ENCODE assay signal across 19 cellular contexts in the genomic region with DNA sequence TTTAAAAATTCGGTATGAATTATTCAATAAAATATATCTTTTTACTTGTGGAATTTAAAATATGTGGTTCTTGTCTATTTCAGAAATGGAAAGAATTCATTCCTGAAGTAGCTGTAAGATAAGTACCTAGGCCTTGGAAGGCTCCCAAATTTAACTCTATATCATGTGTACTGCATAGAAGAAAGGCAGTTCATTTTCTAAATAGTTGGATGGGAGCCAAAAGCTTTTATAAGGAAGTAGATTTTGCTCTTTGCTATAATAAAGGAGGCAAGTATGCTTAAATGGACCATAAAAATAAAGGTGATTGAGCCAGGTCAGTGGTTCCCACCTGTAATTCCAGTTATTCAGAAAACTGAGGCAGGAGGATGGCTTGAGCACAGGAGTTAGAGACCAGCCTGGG.
A peak's percentile ranks its signal among the peaks of the same experiment; 100 is the strongest.
DNase-seq lines count a peak whose midpoint lies in the region; ATAC-seq, FAIRE-seq and TF ChIP-seq lines count a peak whose summit lies in the region.
"Had no signal": no experiment of that assay in that cellular context is flagged by ENCODE, and none has a peak within 500 bp of the region (broad histone marks: within the 10 kb centered on the region; RNA-seq: fewer than 3 reads in every experiment).

No MANE protein-coding gene starts in this region.

- H3K14ac ChIP-seq in mesenchymal stem cell (ENCODE audit: low read length in 2 of 2), result no peak overlapping the region

- H3K79me1 ChIP-seq in mesenchymal stem cell (replicated peaks; ENCODE audit: low read length, poor library complexity, severe bottlenecking), result no peaks in the 10 kb centered on the region

- FAIRE-seq in astrocyte (lab: Jason Lieb, UNC), result no peak
- FAIRE-seq: colon had no signal

- ATAC-seq in GM21717 (IDR thresholded peaks at IDR 0.05; ENCODE audit: unreplicated experiment), result no peak
- ATAC-seq: activated CD4-positive, alpha-beta T cell treated with anti-CD3 and anti-CD28 coated beads for 36 hours had no signal

- H2BK12ac ChIP-seq in mesenchymal stem cell (ENCODE audit: low read length in 2 of 2), result no peak overlapping the region

- H3K27ac ChIP-seq in astrocyte (ENCODE audit: low read depth, low read length) (no peak overlapping the region), mesenchymal stem cell (ENCODE audit: low read length, poor library complexity, severe bottlenecking) (peak overlapping the region; percentile 23)
- H3K27ac ChIP-seq: adrenal gland; BLaER1 treated with 17β-estradiol and CSF1 and Interleukin-3, amounts not matched to agents 10 nM and 100 nM; suprapubic skin had no signal

- H4K20me1 ChIP-seq in astrocyte (ENCODE audit: insufficient read depth, low read length), result no peaks in the 10 kb centered on the region
- H4K20me1 ChIP-seq: BLaER1 treated with 17β-estradiol and CSF1 and Interleukin-3, amounts not matched to agents 10 nM and 100 nM had no signal

- H3K4me3 ChIP-seq in astrocyte (ENCODE audit: insufficient read depth, low read depth, low read length), result no peak overlapping the region
- H3K4me3 ChIP-seq in mesenchymal stem cell (ENCODE audit: insufficient read depth in 1 of 2, low read depth in 1 of 2, low read length in 2 of 2), result no peak overlapping the region
- H3K4me3 ChIP-seq: adrenal gland; BLaER1 treated with 17β-estradiol and CSF1 and Interleukin-3, amounts not matched to agents 10 nM and 100 nM; suprapubic skin had no signal

- H2AFZ ChIP-seq in astrocyte (ENCODE audit: low read depth, low read length) (no peak overlapping the region), mesenchymal stem cell (ENCODE audit: low read depth, low read length) (no peak overlapping the region)

- H3K4me2 ChIP-seq in astrocyte (ENCODE audit: low read length) (no peak overlapping the region), mesenchymal stem cell (ENCODE audit: low read length, poor library complexity, severe bottlenecking) (no peak overlapping the region)
- H3K4me2 ChIP-seq: BLaER1 treated with 17β-estradiol and CSF1 and Interleukin-3, amounts not matched to agents 10 nM and 100 nM had no signal

- H3K23ac ChIP-seq in mesenchymal stem cell (ENCODE audit: low read length in 2 of 2), result no peak overlapping the region

- H3K36me3 Mint-ChIP-seq in astrocyte (ENCODE audit: low read depth, unreplicated experiment), result no peaks in the 10 kb centered on the region

- no peak overlapping the region for H2BK15ac ChIP-seq in mesenchymal stem cell (ENCODE audit: low read depth, poor library complexity, severe bottlenecking)

- DNase-seq in EL, result peak; percentile 70
- DNase-seq in astrocyte (ENCODE audit: low read depth), result peak; percentile 64
- no peak for DNase-seq in mesenchymal stem cell
- no peak for DNase-seq in G401 (ENCODE audit: low spot score)
- no peak for DNase-seq in NCI-H187 (lab: John Stamatoyannopoulos, UW)
- DNase-seq: activated CD4-positive, alpha-beta T cell treated with anti-CD3 and anti-CD28 coated beads for 36 hours; activated effector memory CD4-positive, alpha-beta T cell treated with Interleukin-2 at 50 U/mL for 16 hours; adrenal gland; foreskin melanocyte; midbrain; NCI-H2081 treated with DMSO at 0.1 percent for 48 hours; NCI-H774; stimulated activated CD4-positive, alpha-beta T cell treated with anti-CD3 and anti-CD28 coated beads, Interleukin-4, amount 100 ng/mL, for 4 hours had no signal

- no peaks in the 10 kb centered on the region for H3K27me3 Mint-ChIP-seq in astrocyte (ENCODE audit: low read depth, unreplicated experiment)
- H3K27me3 Mint-ChIP-seq: progenitor cell of endocrine pancreas had no signal

- no peak overlapping the region for H4K8ac ChIP-seq in mesenchymal stem cell (ENCODE audit: low read length)

- H2BK120ac ChIP-seq in mesenchymal stem cell (ENCODE audit: low read depth, low read length), result no peak overlapping the region

- H3K18ac ChIP-seq in mesenchymal stem cell (ENCODE audit: low read depth in 1 of 2, low read length in 2 of 2), result no peak overlapping the region

- H3K4ac ChIP-seq in mesenchymal stem cell (ENCODE audit: low read depth in 1 of 2, low read length in 2 of 2), result no peak overlapping the region

- WGBS in mesenchymal stem cell, result no CpG with 5 or more reads among the region's 1 CpG

- no peak overlapping the region for H3K4me3 Mint-ChIP-seq in astrocyte (ENCODE audit: unreplicated experiment)
- H3K4me3 Mint-ChIP-seq: activated CD4-positive, alpha-beta T cell treated with anti-CD3 and anti-CD28 coated beads for 36 hours had no signal

- H2BK5ac ChIP-seq in mesenchymal stem cell (ENCODE audit: low read depth, low read length, poor library complexity, severe bottlenecking), result no peak overlapping the region

- no peak overlapping the region for H4K91ac ChIP-seq in mesenchymal stem cell (ENCODE audit: low read length)

- H3K79me2 ChIP-seq in astrocyte (ENCODE audit: insufficient read depth, low read length), result no peaks in the 10 kb centered on the region

- no peak overlapping the region for H3K27ac Mint-ChIP-seq in astrocyte (ENCODE audit: unreplicated experiment)
- H3K27ac Mint-ChIP-seq: activated CD4-positive, alpha-beta T cell treated with anti-CD3 and anti-CD28 coated beads for 36 hours; progenitor cell of endocrine pancreas had no signal

- H3K27me3 ChIP-seq in astrocyte (ENCODE audit: insufficient read depth, low read length) (no peaks in the 10 kb centered on the region), mesenchymal stem cell (ENCODE audit: control insufficient read depth in 1 of 2, insufficient read depth in 1 of 2, low read length in 2 of 2) (no peaks in the 10 kb centered on the region)
- H3K27me3 ChIP-seq: adrenal gland; BLaER1 treated with 17β-estradiol and CSF1 and Interleukin-3, amounts not matched to agents 10 nM and 100 nM; suprapubic skin had no signal

- peak; percentile 90 for TF ChIP-seq EP300 in Ishikawa (IDR thresholded peaks at IDR 0.05; ENCODE audit: borderline replicate concordance)

- no peak overlapping the region for H3K9ac ChIP-seq in astrocyte (ENCODE audit: low read length)
- H3K9ac ChIP-seq in mesenchymal stem cell (ENCODE audit: low read length), result no peak overlapping the region
- H3K9ac ChIP-seq: BLaER1 treated with 17β-estradiol and CSF1 and Interleukin-3, amounts not matched to agents 10 nM and 100 nM had no signal

- no peak for TF ChIP-seq CTCF in astrocyte (IDR thresholded peaks at IDR 0.05; ENCODE audit: insufficient read depth, low read depth, low read length)

- no peaks in the 10 kb centered on the region for H3K4me1 ChIP-seq in astrocyte (ENCODE audit: insufficient read depth, low read length)
- H3K4me1 ChIP-seq in mesenchymal stem cell (ENCODE audit: control insufficient read depth, insufficient read depth, low read depth, low read length), result peaks cover 2% of the 10 kb centered on the region
- H3K4me1 ChIP-seq: adrenal gland; BLaER1 treated with 17β-estradiol and CSF1 and Interleukin-3, amounts not matched to agents 10 nM and 100 nM; suprapubic skin had no signal

- in situ Hi-C loops in G401 (cut with HindIII; ENCODE audit: low sequenced_read_pairs), result no loop called here

- H3K36me3 ChIP-seq in astrocyte (ENCODE audit: insufficient read depth, low read length), result no peaks in the 10 kb centered on the region
- no peaks in the 10 kb centered on the region for H3K36me3 ChIP-seq in mesenchymal stem cell (ENCODE audit: control insufficient read depth in 1 of 2, insufficient read depth in 2 of 2, low read depth in 1 of 2, low read length in 2 of 2)
- H3K36me3 ChIP-seq: adrenal gland; BLaER1 treated with 17β-estradiol and CSF1 and Interleukin-3, amounts not matched to agents 10 nM and 100 nM; suprapubic skin had no signal

- no peak overlapping the region for H2AK5ac ChIP-seq in mesenchymal stem cell (ENCODE audit: low read length, severe bottlenecking)

- peaks cover 10% of the 10 kb centered on the region for H3K4me1 Mint-ChIP-seq in astrocyte (ENCODE audit: low read depth, unreplicated experiment)
- H3K4me1 Mint-ChIP-seq: activated CD4-positive, alpha-beta T cell treated with anti-CD3 and anti-CD28 coated beads for 36 hours had no signal

- H3K9me3 Mint-ChIP-seq in astrocyte (ENCODE audit: unreplicated experiment), result no peaks in the 10 kb centered on the region

- H3K9me3 ChIP-seq in astrocyte (ENCODE audit: insufficient read depth, low read depth, low read length) (no peaks in the 10 kb centered on the region), mesenchymal stem cell (ENCODE audit: control insufficient read depth, low read length) (no peaks in the 10 kb centered on the region)
- H3K9me3 ChIP-seq: adrenal gland; BLaER1 treated with 17β-estradiol and CSF1 and Interleukin-3, amounts not matched to agents 10 nM and 100 nM; suprapubic skin had no signal

- no peak for TF ChIP-seq RAD21 in Ishikawa (IDR thresholded peaks at IDR 0.05; ENCODE audit: low read depth)

TF ChIP-seq in Ishikawa, 13 proteins besides CTCF, POLR2A, EP300 and RAD21 (continues in another document):
- TF ChIP-seq EGR1 (IDR thresholded peaks at IDR 0.05) (no peak), TAF1 (IDR thresholded peaks at IDR 0.05; ENCODE audit: low read depth) (no peak), ZBTB7A (IDR thresholded peaks at IDR 0.05; ENCODE audit: low read depth) (no peak), NFIC (IDR thresholded peaks at IDR 0.05) (peak; percentile 97), MAX (IDR thresholded peaks at IDR 0.05) (no peak), TCF12 (IDR thresholded peaks at IDR 0.05; ENCODE audit: low read depth) (peak; percentile 83), TEAD4 (IDR thresholded peaks at IDR 0.05) (peak; percentile 91), CEBPB (IDR thresholded peaks at IDR 0.05) (no peak), CREB1 (IDR thresholded peaks at IDR 0.05; ENCODE audit: low read depth) (no peak), FOXM1 (IDR thresholded peaks at IDR 0.05; ENCODE audit: borderline replicate concordance, low read depth) (peak; percentile 87), YY1 (IDR thresholded peaks at IDR 0.05; ENCODE audit: low read depth) (no peak)
- TF ChIP-seq, protein P1, sequence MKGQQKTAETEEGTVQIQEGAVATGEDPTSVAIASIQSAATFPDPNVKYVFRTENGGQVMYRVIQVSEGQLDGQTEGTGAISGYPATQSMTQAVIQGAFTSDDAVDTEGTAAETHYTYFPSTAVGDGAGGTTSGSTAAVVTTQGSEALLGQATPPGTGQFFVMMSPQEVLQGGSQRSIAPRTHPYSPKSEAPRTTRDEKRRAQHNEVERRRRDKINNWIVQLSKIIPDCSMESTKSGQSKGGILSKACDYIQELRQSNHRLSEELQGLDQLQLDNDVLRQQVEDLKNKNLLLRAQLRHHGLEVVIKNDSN (IDR thresholded peaks at IDR 0.05), result no peak

Comparison
In these comparisons a context has a peak if more than half of its experiments do, and no peak if none do; other contexts are left out.
1. DNase-seq: peak in EL (single experiment) and astrocyte (single experiment); none in mesenchymal stem cell (single experiment), G401 (single experiment) and NCI-H187 (0 of 2).